In the genomic region with DNA sequence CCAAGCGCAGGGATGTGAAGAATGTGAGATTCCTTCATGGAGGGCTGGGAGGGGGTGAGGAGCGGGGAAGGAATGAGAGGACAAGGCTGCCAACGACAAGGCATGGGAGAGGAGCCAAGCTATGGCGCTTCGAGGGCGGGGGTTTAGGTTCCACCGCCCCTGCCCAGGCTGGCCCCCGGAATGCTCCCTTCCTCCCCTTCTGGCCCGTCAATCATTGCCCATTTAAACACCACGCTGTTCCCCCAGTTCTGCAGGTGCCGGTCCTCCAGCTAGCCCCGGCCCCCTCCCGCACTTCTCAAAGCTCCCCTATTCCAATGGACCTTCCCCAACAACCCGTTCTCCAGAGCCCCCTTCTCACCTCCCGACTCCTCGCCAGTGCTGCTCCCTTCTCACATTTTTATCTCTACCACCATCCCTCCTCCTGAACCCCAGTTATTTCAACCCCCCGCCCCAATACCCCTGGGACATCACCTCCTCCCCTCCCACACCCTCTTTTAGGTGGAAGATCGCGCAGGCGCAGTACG, we compare ENCODE assay signal across 7 cellular contexts. TPM values are rescaled to one million over a fixed set of nuclear protein-coding genes. Genes with fewer than 3 reads are reported as not detected.
A peak's percentile ranks its signal among the peaks of the same experiment; 100 is the strongest.
DNase-seq lines count a peak whose midpoint lies in the region; ATAC-seq and TF ChIP-seq lines count a peak whose summit lies in the region.

No MANE protein-coding gene starts in this region.

- H3K27me3 ChIP-seq in heart right ventricle: no peaks in the 10 kb centered on the region

- peaks cover 0 to 22% (median 0%) of the 10 kb centered on the region in 9 donors for H3K36me3 ChIP-seq in heart right ventricle

- no peaks in the 10 kb centered on the region for H3K9me3 ChIP-seq in heart right ventricle

- intact Hi-C loops in heart right ventricle (cut with DNase I) (loop anchor here in 4 of 10 donors (5.0 kb wide), 3 partner anchors 34 to 104 kb away; a partner anchor contains a TSS), posterior cingulate gyrus (cut with DNase I) (loop anchor here (5.0 kb wide), 1 partner anchor 36 kb away; a partner anchor contains a TSS)

- peak overlapping the region; percentile 95 to 98 (median 97) for H3K27ac Mint-ChIP-seq in IgD-negative memory B cell

- ATAC-seq in GM21367 (IDR thresholded peaks at IDR 0.05; ENCODE audit: unreplicated experiment) (peak; percentile 12), heart right ventricle (peak; percentile 3 to 50 (median 24))

- peaks cover 20 to 37% (median 22%) of the 10 kb centered on the region in 3 donors for H3K4me1 Mint-ChIP-seq in IgD-negative memory B cell

- H3K36me3 Mint-ChIP-seq in IgD-negative memory B cell: peaks cover 1% of the 10 kb centered on the region

- WGBS in adipose tissue, 3 donors: 0% methylated on average over 20 to 21 of the region's 21 CpGs
- 0 to 1% methylated on average over 21 of the region's 21 CpGs for WGBS in heart right ventricle, 2 donors

- no peaks in the 10 kb centered on the region for H3K27me3 Mint-ChIP-seq in IgD-negative memory B cell

- peak overlapping the region; percentile 30 for H3K27ac ChIP-seq in adipose tissue (ENCODE audit: low read depth, low read length)
- peak overlapping the region; percentile 81 to 99 (median 95) for H3K27ac ChIP-seq in heart right ventricle

- no peak for TF ChIP-seq CTCF in heart right ventricle (IDR thresholded peaks at IDR 0.05)

- peak overlapping the region; percentile 39 to 89 (median 77) for H3K4me3 ChIP-seq in heart right ventricle

- peak overlapping the region; percentile 90 to 100 (median 98) for H3K4me3 Mint-ChIP-seq in IgD-negative memory B cell

- no peaks in the 10 kb centered on the region for H3K9me3 Mint-ChIP-seq in IgD-negative memory B cell

- peak; percentile 82 for DNase-seq in EL
- DNase-seq in heart right ventricle: peak; percentile 49 to 58
- DNase-seq in posterior cingulate gyrus: peak; percentile 20 to 91 (median 39)
- no peak for DNase-seq in Kasumi-1 (lab: John Stamatoyannopoulos, UW)

- H3K4me1 ChIP-seq in heart right ventricle: peaks cover 4 to 53% (median 39%) of the 10 kb centered on the region in 9 donors

RNA-seq across cellular contexts. Expression of a gene that starts 0.4 kb away (rescaled TPM):
- polyA plus RNA-seq in IgD-negative memory B cell (104 TPM), adipose tissue (10 to 100 TPM; 15.3 to 51.7 (median 26.7) TPM), heart right ventricle (10 to 100 TPM in 1 of 2 donors, 1 to 10 TPM in 1; 7.0 to 27.0 TPM)
- total RNA-seq in heart right ventricle: 10 to 100 TPM; 43.6 to 66.3 (median 47.0) TPM

RNA-seq across cellular contexts. Expression of a gene that starts 2.8 kb away (rescaled TPM):
- polyA plus RNA-seq in IgD-negative memory B cell (6.5 TPM), adipose tissue (10 to 100 TPM; 20.9 to 22.3 (median 21.3) TPM), heart right ventricle (10 to 100 TPM; 13.5 to 27.7 TPM)
- 10 to 100 TPM; 16.2 to 25.3 (median 20.4) TPM for total RNA-seq in heart right ventricle

RNA-seq across cellular contexts. Expression of a gene that starts 8.6 kb away (rescaled TPM):
- polyA plus RNA-seq in IgD-negative memory B cell (not detected), adipose tissue (100 to 1,000 TPM in 1 of 3 donors, 1 to 10 TPM in 1, under 1 TPM in 1; 0.31 to 209 (median 1.0) TPM), heart right ventricle (under 1 TPM; 0.20 to 0.59 TPM)
- not detected for total RNA-seq in heart right ventricle

RNA-seq across cellular contexts. Expression of a gene that starts 32.0 kb away (rescaled TPM):
- polyA plus RNA-seq in IgD-negative memory B cell (81.9 TPM), adipose tissue (10 to 100 TPM; 21.4 to 53.8 (median 48.7) TPM), heart right ventricle (10 to 100 TPM; 16.2 to 28.8 TPM)
- 10 to 100 TPM; 56.2 to 81.9 (median 62.8) TPM for total RNA-seq in heart right ventricle

RNA-seq across cellular contexts. Expression of a gene that starts 36.9 kb away (rescaled TPM):
- polyA plus RNA-seq in IgD-negative memory B cell (19.6 TPM), adipose tissue (1 to 10 TPM; 5.6 to 9.9 (median 9.7) TPM), heart right ventricle (10 to 100 TPM; 10.2 to 10.8 TPM)
- total RNA-seq in heart right ventricle: 10 to 100 TPM; 22.2 to 30.9 (median 26.5) TPM

Comparison
In these comparisons a context has a peak if more than half of its experiments do, and no peak if none do; other contexts are left out.
1. DNase-seq: peak in EL (single experiment), heart right ventricle (2 of 2) and posterior cingulate gyrus (10 of 10); none in Kasumi-1 (0 of 2).